22 cellular contexts compared by ENCODE assay signal in the genomic region with DNA sequence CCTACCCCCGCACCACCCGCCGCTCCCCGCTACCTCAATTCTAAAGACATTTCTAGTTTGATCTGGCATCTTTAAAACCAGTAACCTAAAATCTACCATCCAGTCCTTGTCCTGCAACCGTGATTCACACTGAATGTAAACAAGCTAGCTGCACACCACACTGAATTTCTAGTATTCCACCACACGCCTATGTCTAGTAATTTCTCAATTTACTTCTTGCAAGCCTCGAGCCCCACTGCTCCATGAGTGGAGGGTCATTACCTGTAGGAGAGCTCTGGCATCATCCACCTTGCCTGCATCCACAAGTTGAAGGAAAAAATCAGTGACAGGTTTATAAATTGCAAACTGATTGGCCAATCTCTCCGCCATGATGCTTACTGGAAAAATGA.
DNase-seq lines count a peak whose midpoint lies in the region; ATAC-seq and TF ChIP-seq lines count a peak whose summit lies in the region.
"Had no signal": no experiment of that assay in that cellular context is flagged by ENCODE, and none has a peak within 500 bp of the region (broad histone marks: within the 10 kb centered on the region; RNA-seq: fewer than 3 reads in every experiment).

No MANE protein-coding gene starts in this region.

- H3K27me3 ChIP-seq in ectodermal cell (ENCODE audit: control insufficient read depth, insufficient read depth, low read length, poor library complexity, severe bottlenecking) (no peaks in the 10 kb centered on the region), ovary (no peaks in the 10 kb centered on the region)
- H3K27me3 ChIP-seq: esophagus squamous epithelium, gastrocnemius medialis, neutrophil had no signal

- H3K27ac ChIP-seq in ectodermal cell (ENCODE audit: insufficient read depth, low read depth, low read length, poor library complexity, severe bottlenecking) (peak overlapping the region; percentile 11), ovary (no peak overlapping the region)
- H3K27ac ChIP-seq: esophagus squamous epithelium, gastrocnemius medialis, neutrophil had no signal

- DNase-seq in DMS53 (lab: John Stamatoyannopoulos, UW), result peak; percentile 79
- no peak for DNase-seq in DMS53 treated with DMSO at 0.1 percent for 48 hours (lab: John Stamatoyannopoulos, UW; ENCODE audit: unreplicated experiment)
- DNase-seq in NCI-H748 treated with DMSO at 0.1 percent for 48 hours (lab: John Stamatoyannopoulos, UW), result peak; percentile 4
- DNase-seq in progenitor cell of endocrine pancreas (ENCODE audit: low spot score, unreplicated experiment), result no peak
- no peak for DNase-seq in ovary
- DNase-seq in CD14-positive monocyte (ENCODE audit: low spot score), result no peak
- DNase-seq: 8988T; activated naive CD4-positive, alpha-beta T cell treated with anti-CD3 and anti-CD28 coated beads, Interleukin-2, amount 10 ng/mL, durations not matched to agents 7 days and 5 days; activated T-cell treated with anti-CD3 and anti-CD28 coated beads, Interleukin-2, amount 50 U/mL, for 72 hours; AML-193; effector memory CD4-positive, alpha-beta T cell; esophagus squamous epithelium; gastrocnemius medialis; KBM-7; NCI-H1436 treated with DMSO at 0.1 percent for 48 hours; NCI-H526 treated with DMSO at 0.1 percent for 48 hours; PC-3; stimulated activated CD4-positive, alpha-beta T cell treated with anti-CD3 and anti-CD28 coated beads, Interleukin-2, amount 100 ng/mL, for 48 hours; stimulated activated naive B cell treated with anti-CD40 and anti-IgM and Interleukin-4, amounts not matched to agents 10 μg/mL and 1 μg/mL and 100 μg/mL, for 72 hours had no signal

- H3K36me3 Mint-ChIP-seq in progenitor cell of endocrine pancreas (ENCODE audit: insufficient read depth), result peaks cover 21% of the 10 kb centered on the region
- peaks cover 64 to 71% of the 10 kb centered on the region in 2 donors for H3K36me3 Mint-ChIP-seq in CD14-positive monocyte

- peaks cover 4% of the 10 kb centered on the region for H3K4me1 ChIP-seq in ectodermal cell (ENCODE audit: control insufficient read depth, insufficient read depth, low read length)
- no peaks in the 10 kb centered on the region for H3K4me1 ChIP-seq in ovary (ENCODE audit: insufficient read depth)
- H3K4me1 ChIP-seq: esophagus squamous epithelium, gastrocnemius medialis had no signal

- no peak for TF ChIP-seq CTCF in progenitor cell of endocrine pancreas (IDR thresholded peaks at IDR 0.05; ENCODE audit: unreplicated experiment)
- no peak for TF ChIP-seq CTCF in ovary (IDR thresholded peaks at IDR 0.05)
- TF ChIP-seq CTCF in CD14-positive monocyte (IDR thresholded peaks at IDR 0.05), result no peak

- H3K4me3 ChIP-seq in ectodermal cell (ENCODE audit: insufficient read depth, low read depth, low read length) (no peak overlapping the region), ovary (no peak overlapping the region)
- H3K4me3 ChIP-seq: esophagus squamous epithelium, gastrocnemius medialis had no signal

- H3K4me1 Mint-ChIP-seq in progenitor cell of endocrine pancreas (ENCODE audit: low read depth) (peaks cover 23% of the 10 kb centered on the region), CD14-positive monocyte (no peaks in the 10 kb centered on the region)
- H3K4me1 Mint-ChIP-seq: activated naive CD4-positive, alpha-beta T cell treated with anti-CD3 and anti-CD28 coated beads, Interleukin-2, amount 10 ng/mL, durations not matched to agents 7 days and 5 days; stimulated activated naive B cell treated with anti-CD40 and anti-IgM and Interleukin-4, amounts not matched to agents 10 μg/mL and 1 μg/mL and 100 μg/mL, for 72 hours had no signal

- 95 to 97% methylated on average over 8 of the region's 8 CpGs for WGBS in ectodermal cell, 2 experiments
- WGBS in ovary, 3 donors, result 94 to 95% (median 95%) methylated on average over 8 of the region's 8 CpGs

- peaks cover 8% of the 10 kb centered on the region for H3K36me3 ChIP-seq in ectodermal cell (ENCODE audit: control insufficient read depth, insufficient read depth, low read length)
- no peaks in the 10 kb centered on the region for H3K36me3 ChIP-seq in ovary

- H3K27me3 Mint-ChIP-seq in progenitor cell of endocrine pancreas, result no peaks in the 10 kb centered on the region
- no peaks in the 10 kb centered on the region for H3K27me3 Mint-ChIP-seq in CD14-positive monocyte (ENCODE audit: low read depth in 3 of 3)
- H3K27me3 Mint-ChIP-seq: activated naive CD4-positive, alpha-beta T cell treated with anti-CD3 and anti-CD28 coated beads, Interleukin-2, amount 10 ng/mL, durations not matched to agents 7 days and 5 days; stimulated activated naive B cell treated with anti-CD40 and anti-IgM and Interleukin-4, amounts not matched to agents 10 μg/mL and 1 μg/mL and 100 μg/mL, for 72 hours had no signal

- H3K27ac Mint-ChIP-seq in progenitor cell of endocrine pancreas, result peak overlapping the region; percentile 12
- H3K27ac Mint-ChIP-seq in CD14-positive monocyte, result peak overlapping the region in 1 of 7 donors; percentile 4
- H3K27ac Mint-ChIP-seq: activated naive CD4-positive, alpha-beta T cell treated with anti-CD3 and anti-CD28 coated beads, Interleukin-2, amount 10 ng/mL, durations not matched to agents 7 days and 5 days; activated T-cell treated with anti-CD3 and anti-CD28 coated beads, Interleukin-2, amount 50 U/mL, for 72 hours; stimulated activated naive B cell treated with anti-CD40 and anti-IgM and Interleukin-4, amounts not matched to agents 10 μg/mL and 1 μg/mL and 100 μg/mL, for 72 hours had no signal

- H3K9me3 Mint-ChIP-seq in progenitor cell of endocrine pancreas (ENCODE audit: low read depth) (no peaks in the 10 kb centered on the region), CD14-positive monocyte (no peaks in the 10 kb centered on the region)
- H3K9me3 Mint-ChIP-seq: activated naive CD4-positive, alpha-beta T cell treated with anti-CD3 and anti-CD28 coated beads, Interleukin-2, amount 10 ng/mL, durations not matched to agents 7 days and 5 days; activated T-cell treated with anti-CD3 and anti-CD28 coated beads, Interleukin-2, amount 50 U/mL, for 72 hours; stimulated activated naive B cell treated with anti-CD40 and anti-IgM and Interleukin-4, amounts not matched to agents 10 μg/mL and 1 μg/mL and 100 μg/mL, for 72 hours had no signal

- H3K9me3 ChIP-seq in ectodermal cell (ENCODE audit: control insufficient read depth, low read length) (no peaks in the 10 kb centered on the region), ovary (no peaks in the 10 kb centered on the region)
- H3K9me3 ChIP-seq: esophagus squamous epithelium, gastrocnemius medialis, neutrophil had no signal

- no peak for TF ChIP-seq POLR2A in ovary (IDR thresholded peaks at IDR 0.05)

- intact Hi-C loops in ovary (cut with DNase I), result no loop called here
- intact Hi-C loops in CD14-positive monocyte (cut with micrococcal nuclease), result no loop called here

- no peak for TF ChIP-seq EP300 in ovary (IDR thresholded peaks at IDR 0.05)

- no peak for ATAC-seq in GM19467 (IDR thresholded peaks at IDR 0.05; ENCODE audit: unreplicated experiment)
- ATAC-seq: activated T-cell treated with anti-CD3 and anti-CD28 coated beads, Interleukin-2, amount 50 U/mL, for 72 hours; gastrocnemius medialis; PC-3; stimulated activated naive B cell treated with anti-CD40 and anti-IgM and Interleukin-4, amounts not matched to agents 10 μg/mL and 1 μg/mL and 100 μg/mL, for 72 hours had no signal

- H3K4me3 Mint-ChIP-seq in progenitor cell of endocrine pancreas (ENCODE audit: low read depth) (no peak overlapping the region), CD14-positive monocyte (no peak overlapping the region)
- H3K4me3 Mint-ChIP-seq: activated naive CD4-positive, alpha-beta T cell treated with anti-CD3 and anti-CD28 coated beads, Interleukin-2, amount 10 ng/mL, durations not matched to agents 7 days and 5 days; activated T-cell treated with anti-CD3 and anti-CD28 coated beads, Interleukin-2, amount 50 U/mL, for 72 hours; stimulated activated naive B cell treated with anti-CD40 and anti-IgM and Interleukin-4, amounts not matched to agents 10 μg/mL and 1 μg/mL and 100 μg/mL, for 72 hours had no signal

Comparison
In these comparisons a context has a peak if more than half of its experiments do, and no peak if none do; other contexts are left out.
1. DNase-seq: peak in DMS53 (single experiment) and NCI-H748 treated with DMSO at 0.1 percent for 48 hours (single experiment); none in DMS53 treated with DMSO at 0.1 percent for 48 hours (single experiment), progenitor cell of endocrine pancreas (single experiment), ovary (0 of 5) and CD14-positive monocyte (single experiment).